Comparison of ENCODE assay signal across 8 cellular contexts in the genomic region with DNA sequence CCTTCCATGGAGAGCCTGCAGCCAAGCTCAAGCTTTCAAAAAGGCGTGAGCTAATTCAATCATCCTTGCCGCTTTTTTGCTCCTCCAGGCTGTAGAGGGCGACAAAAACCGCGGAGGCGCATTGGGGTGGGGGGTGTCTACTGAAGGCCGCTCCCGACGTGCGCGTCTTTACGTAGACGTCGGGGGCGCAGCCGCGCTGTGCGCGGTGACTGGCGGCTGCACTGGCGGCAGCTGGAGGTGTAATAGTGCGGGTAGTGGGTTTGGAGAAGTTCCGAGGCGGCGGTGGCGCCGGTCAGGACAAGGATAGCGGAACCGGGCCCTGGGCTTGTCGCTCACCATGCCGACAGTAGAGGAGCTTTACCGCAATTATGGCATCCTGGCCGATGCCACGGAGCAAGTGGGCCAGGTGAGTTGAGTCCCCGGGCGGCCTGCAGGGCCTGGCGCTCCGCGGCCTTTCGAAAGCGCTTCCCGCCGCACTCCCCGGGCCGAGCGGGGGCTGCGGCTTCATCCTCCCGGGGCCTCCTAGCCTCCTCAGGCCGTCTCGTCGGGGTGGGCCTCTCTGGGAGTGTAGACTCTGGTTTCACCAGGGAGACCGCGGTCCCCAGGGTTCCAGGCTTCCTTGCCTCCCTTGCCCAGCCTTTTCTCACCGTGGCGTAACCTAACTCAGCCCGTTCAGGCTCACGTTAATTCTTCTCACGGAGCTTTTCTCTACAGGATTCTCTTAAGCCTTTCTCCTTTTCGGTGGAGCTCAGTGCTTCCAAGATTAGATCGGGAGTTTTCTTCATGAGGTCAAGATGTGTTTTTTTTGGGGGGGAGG. TPM values are rescaled to one million over a fixed set of nuclear protein-coding genes. Genes with fewer than 3 reads are reported as not detected.
A peak's percentile ranks its signal among the peaks of the same experiment; 100 is the strongest.
DNase-seq lines count a peak whose midpoint lies in the region; ATAC-seq and TF ChIP-seq lines count a peak whose summit lies in the region.

A gene (plus strand): TSS at position 206 of the 817 bp plus-strand sequence. CDS start 132 bp downstream, at position 338.

- ATAC-seq in GM21381 (IDR thresholded peaks at IDR 0.05; ENCODE audit: unreplicated experiment) = peak; percentile 98

- H3K14ac ChIP-seq in mesenchymal stem cell (ENCODE audit: low read length in 2 of 2) = peak within 1 kb of the TSS in 1 of 2 experiments; percentile 77

- H3K36me3 ChIP-seq in endocrine pancreas (ENCODE audit: control insufficient read depth, insufficient read depth, low read length) (no peaks in the 10 kb centered on the region), mesenchymal stem cell (ENCODE audit: control insufficient read depth in 1 of 2, insufficient read depth in 2 of 2, low read depth in 1 of 2, low read length in 2 of 2) (peaks cover 0 to 2% of the 10 kb centered on the region in 2 experiments)

- TF ChIP-seq CTCF in Calu3 (IDR thresholded peaks at IDR 0.05; ENCODE audit: unreplicated experiment) = peak; percentile 51

- H3K4me3 Mint-ChIP-seq in Calu3 (ENCODE audit: low read depth, unreplicated experiment) = peak within 1 kb of the TSS; percentile 97

- H3K23ac ChIP-seq in mesenchymal stem cell (ENCODE audit: low read length in 2 of 2) = no peak within 1 kb of the TSS

- no peak within 1 kb of the TSS for H2BK12ac ChIP-seq in mesenchymal stem cell (ENCODE audit: low read length in 2 of 2)

- H3K36me3 Mint-ChIP-seq in Calu3 (ENCODE audit: insufficient read depth, unreplicated experiment) = peaks cover 27% of the 10 kb centered on the region

- under 1% methylated on average over 59 of the region's 60 CpGs for WGBS in mesenchymal stem cell

- H2BK15ac ChIP-seq in mesenchymal stem cell (ENCODE audit: low read depth, poor library complexity, severe bottlenecking) = no peak within 1 kb of the TSS

- H3K27ac Mint-ChIP-seq in Calu3 (ENCODE audit: unreplicated experiment) = peak within 1 kb of the TSS; percentile 97

- H3K9me3 ChIP-seq in endocrine pancreas (ENCODE audit: control insufficient read depth, low read length) (no peaks in the 10 kb centered on the region), mesenchymal stem cell (ENCODE audit: control insufficient read depth, low read length) (no peaks in the 10 kb centered on the region)

- H3K9me3 Mint-ChIP-seq in Calu3 (ENCODE audit: low read depth, unreplicated experiment) = no peaks in the 10 kb centered on the region

- peak within 1 kb of the TSS; percentile 77 for H3K27ac ChIP-seq in mesenchymal stem cell (ENCODE audit: low read length, poor library complexity, severe bottlenecking)

- H3K9ac ChIP-seq in endocrine pancreas (ENCODE audit: control insufficient read depth, insufficient read depth, low read length) = peak within 1 kb of the TSS; percentile 91
- peak within 1 kb of the TSS; percentile 98 for H3K9ac ChIP-seq in mesenchymal stem cell (ENCODE audit: low read length)

- H2BK5ac ChIP-seq in mesenchymal stem cell (ENCODE audit: low read depth, low read length, poor library complexity, severe bottlenecking) = peak within 1 kb of the TSS; percentile 66

- H4K91ac ChIP-seq in mesenchymal stem cell (ENCODE audit: low read length) = peak within 1 kb of the TSS; percentile 50

- peaks cover 33% of the 10 kb centered on the region for H3K4me1 Mint-ChIP-seq in Calu3 (ENCODE audit: low read depth, unreplicated experiment)

- H2AFZ ChIP-seq in mesenchymal stem cell (ENCODE audit: low read depth, low read length) = peak within 1 kb of the TSS; percentile 56

- peaks cover 12% of the 10 kb centered on the region for H3K4me1 ChIP-seq in endocrine pancreas (ENCODE audit: control insufficient read depth, insufficient read depth, low read length)
- peaks cover 6% of the 10 kb centered on the region for H3K4me1 ChIP-seq in mesenchymal stem cell (ENCODE audit: control insufficient read depth, insufficient read depth, low read depth, low read length)

- peaks cover under 1% of the 10 kb centered on the region for H3K27me3 Mint-ChIP-seq in Calu3 (ENCODE audit: unreplicated experiment)

- CTCF ChIA-PET in Calu3 (lab: Charles Lee) = interaction anchor here (0.5 to 1.2 kb wide), 9 partner anchors 10 to 110 kb away, joined by 3 to 7 read pairs (median 4); a partner anchor contains a TSS

- H3K4me3 ChIP-seq in endocrine pancreas (ENCODE audit: control insufficient read depth, insufficient read depth, low read length) = peak within 1 kb of the TSS; percentile 92
- H3K4me3 ChIP-seq in mesenchymal stem cell (ENCODE audit: insufficient read depth in 1 of 2, low read depth in 1 of 2, low read length in 2 of 2) = peak within 1 kb of the TSS; percentile 96 to 98

- peak within 1 kb of the TSS; percentile 91 to 95 for H3K18ac ChIP-seq in mesenchymal stem cell (ENCODE audit: low read depth in 1 of 2, low read length in 2 of 2)

- DNase-seq in Calu3 = peak; percentile 92
- DNase-seq in HUDEP-2 (lab: John Stamatoyannopoulos, UW; ENCODE audit: unreplicated experiment in 76 of 76) = peak; percentile 10 to 95 (median 87)
- DNase-seq in NOMO-1 treated with dmso at 0.1 percent for 144 hours (lab: John Stamatoyannopoulos, UW; ENCODE audit: unreplicated experiment) = peak; percentile 94
- peak; percentile 71 to 83 (median 75) for DNase-seq in activated CD8-positive, alpha-beta memory T cell treated with anti-CD3 and anti-CD28 coated beads for 48 hours (ENCODE audit: low read depth in 2 of 3, low spot score in 2 of 3)
- peak; percentile 95 for DNase-seq in mesenchymal stem cell
- DNase-seq in stimulated activated CD8-positive, alpha-beta memory T cell treated with anti-CD3 and anti-CD28 coated beads, Interleukin-12 subunit alpha, Interleukin-12 subunit beta, amount 100 ng/mL, for 4 hours (ENCODE audit: low read depth) = peak; percentile 89

- peak within 1 kb of the TSS; percentile 95 for H4K8ac ChIP-seq in mesenchymal stem cell (ENCODE audit: low read length)

- peaks cover 5% of the 10 kb centered on the region for H3K79me1 ChIP-seq in mesenchymal stem cell (replicated peaks; ENCODE audit: low read length, poor library complexity, severe bottlenecking)

- intact Hi-C loops in Calu3 (cut with micrococcal nuclease; ENCODE audit: unreplicated experiment) = no loop called here

- peak within 1 kb of the TSS; percentile 19 for H2BK120ac ChIP-seq in mesenchymal stem cell (ENCODE audit: low read depth, low read length)

- H3K27me3 ChIP-seq in endocrine pancreas (ENCODE audit: control insufficient read depth, insufficient read depth, low read length) = no peaks in the 10 kb centered on the region
- no peaks in the 10 kb centered on the region for H3K27me3 ChIP-seq in mesenchymal stem cell (ENCODE audit: control insufficient read depth in 1 of 2, insufficient read depth in 1 of 2, low read length in 2 of 2)

- H3K4ac ChIP-seq in mesenchymal stem cell (ENCODE audit: low read depth in 1 of 2, low read length in 2 of 2) = peak within 1 kb of the TSS in 1 of 2 experiments; percentile 85

- no peak within 1 kb of the TSS for H2AK5ac ChIP-seq in mesenchymal stem cell (ENCODE audit: low read length, severe bottlenecking)

- H3K4me2 ChIP-seq in mesenchymal stem cell (ENCODE audit: low read length, poor library complexity, severe bottlenecking) = peak within 1 kb of the TSS; percentile 96

- BruUV-seq in Calu3 (replicated peaks; lab: Mats Ljungman, UMichigan) = TSS peak; percentile 48

RNA-seq across cellular contexts. Expression of the gene that starts here (rescaled TPM):
- total RNA-seq in Calu3 (2022) = 114 and 117 TPM in 2 replicates
- 59.6 TPM for polyA plus RNA-seq in mesenchymal stem cell (2013, experiment 1 of 2)
- 60.8 TPM for polyA plus RNA-seq in mesenchymal stem cell (2013, experiment 2 of 2)

Comparison
In these comparisons a context has a peak if more than half of its experiments do, and no peak if none do; other contexts are left out.
1. Peak in every context shown above with its lines: DNase-seq, ATAC-seq, H3K4me3 ChIP-seq and H3K27ac ChIP-seq.